In the genomic region with DNA sequence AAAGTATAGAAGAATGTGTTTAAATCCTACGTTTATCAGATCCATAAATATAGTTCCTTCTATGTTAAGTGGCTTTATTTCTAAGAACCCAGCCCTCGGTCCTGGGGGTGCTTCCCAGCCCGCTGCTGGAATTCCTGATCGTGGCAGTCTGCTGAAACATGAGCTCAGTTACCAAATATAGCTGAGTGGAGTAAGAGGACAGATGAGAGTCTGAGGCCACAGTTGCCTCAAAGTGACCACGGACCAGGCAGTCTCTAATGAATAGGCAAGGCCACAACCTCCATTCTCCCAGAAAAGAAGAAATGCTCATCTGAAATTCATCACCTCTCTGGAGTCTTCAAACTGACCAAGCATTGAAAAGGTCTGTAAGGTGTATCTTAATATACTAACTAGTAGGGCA, we compare ENCODE assay signal across 10 cellular contexts. TPM values are rescaled to one million over a fixed set of nuclear protein-coding genes. Genes with fewer than 3 reads are reported as not detected.
A peak's percentile ranks its signal among the peaks of the same experiment; 100 is the strongest.
DNase-seq lines count a peak whose midpoint lies in the region; ATAC-seq and TF ChIP-seq lines count a peak whose summit lies in the region.
"Had no signal": no experiment of that assay in that cellular context is flagged by ENCODE, and none has a peak within 500 bp of the region (broad histone marks: within the 10 kb centered on the region; RNA-seq: fewer than 3 reads in every experiment).

A gene (plus strand): TSS at position 219 of the 400 bp plus-strand sequence.

- H2BK120ac ChIP-seq in neuronal stem cell (ENCODE audit: low read depth, low read length): no peak within 1 kb of the TSS

- no peak within 1 kb of the TSS for H2BK5ac ChIP-seq in neuronal stem cell (ENCODE audit: low read length)

- no peaks in the 10 kb centered on the region for H3K27me3 ChIP-seq in neuronal stem cell (ENCODE audit: control insufficient read depth in 3 of 3, insufficient read depth in 3 of 3, low read depth in 1 of 3, low read length in 3 of 3)

- no peak within 1 kb of the TSS for H3K18ac ChIP-seq in neuronal stem cell (ENCODE audit: low read length)

- no peak within 1 kb of the TSS for H3K4me3 Mint-ChIP-seq in activated naive CD8-positive, alpha-beta T cell treated with anti-CD3 and anti-CD28 coated beads for 36 hours
- H3K4me3 Mint-ChIP-seq: activated B cell treated with CpG ODN at 0.5 μM for 24 hours had no signal

- no peak within 1 kb of the TSS for H2BK15ac ChIP-seq in neuronal stem cell (ENCODE audit: low read length)

- no peak within 1 kb of the TSS for H2BK12ac ChIP-seq in neuronal stem cell (ENCODE audit: low read length)

- H4K8ac ChIP-seq in neuronal stem cell (ENCODE audit: low read depth, low read length): no peak within 1 kb of the TSS

- no peak within 1 kb of the TSS for H3K4ac ChIP-seq in neuronal stem cell (ENCODE audit: low read length)

- no CpG with 5 or more reads among the region's 5 CpGs for WGBS in neuronal stem cell (ENCODE audit: extremely low coverage in 2 of 2, insufficient read length in 2 of 2, insufficient replicate concordance in 1 of 2), 2 donors

- H3K23ac ChIP-seq in neuronal stem cell (ENCODE audit: low read depth, low read length, poor library complexity): no peak within 1 kb of the TSS

- H3K4me3 ChIP-seq in fibroblast of pulmonary artery (replicated peaks; ENCODE audit: low read depth, low read length) (no peak within 1 kb of the TSS), neuronal stem cell (ENCODE audit: low read length in 2 of 2) (no peak within 1 kb of the TSS), coronary artery (no peak within 1 kb of the TSS)

- no peak within 1 kb of the TSS for H2AK5ac ChIP-seq in neuronal stem cell (ENCODE audit: low read depth, low read length)

- no peak within 1 kb of the TSS for H3K4me2 ChIP-seq in neuronal stem cell (ENCODE audit: insufficient read depth, low read length, poor library complexity, severe bottlenecking)

- H3K9me3 Mint-ChIP-seq in activated naive CD8-positive, alpha-beta T cell treated with anti-CD3 and anti-CD28 coated beads for 36 hours: no peaks in the 10 kb centered on the region
- H3K9me3 Mint-ChIP-seq: activated B cell treated with CpG ODN at 0.5 μM for 24 hours had no signal

- peaks cover 2 to 6% of the 10 kb centered on the region in 2 donors for H3K4me1 ChIP-seq in neuronal stem cell (ENCODE audit: control insufficient read depth in 2 of 2, insufficient read depth in 1 of 2, low read depth in 1 of 2, low read length in 2 of 2)

- no peak within 1 kb of the TSS for H3K27ac Mint-ChIP-seq in activated naive CD8-positive, alpha-beta T cell treated with anti-CD3 and anti-CD28 coated beads for 36 hours
- H3K27ac Mint-ChIP-seq: activated B cell treated with CpG ODN at 0.5 μM for 24 hours had no signal

- no peak within 1 kb of the TSS for H3K14ac ChIP-seq in neuronal stem cell (ENCODE audit: low read length)

- H3K27ac ChIP-seq in neuronal stem cell (replicated peaks; ENCODE audit: low read length): no peak within 1 kb of the TSS
- no peak within 1 kb of the TSS for H3K27ac ChIP-seq in coronary artery

- ATAC-seq in HG02840 (IDR thresholded peaks at IDR 0.05; ENCODE audit: low FRiP score, unreplicated experiment): no peak

- no peaks in the 10 kb centered on the region for H3K4me1 Mint-ChIP-seq in activated naive CD8-positive, alpha-beta T cell treated with anti-CD3 and anti-CD28 coated beads for 36 hours
- H3K4me1 Mint-ChIP-seq: activated B cell treated with CpG ODN at 0.5 μM for 24 hours had no signal

- TF ChIP-seq CTCF in fibroblast of pulmonary artery (IDR thresholded peaks at IDR 0.05; ENCODE audit: low read length, missing control alignments): no peak
- no peak for TF ChIP-seq CTCF in GM20000 (IDR thresholded peaks at IDR 0.05; ENCODE audit: extremely low read depth, missing control alignments)
- TF ChIP-seq CTCF in coronary artery (IDR thresholded peaks at IDR 0.05): no peak

- peak; percentile 19 for DNase-seq in COLO668 (lab: John Stamatoyannopoulos, UW; ENCODE audit: unreplicated experiment)
- no peak for DNase-seq in SK-MEL-5 (ENCODE audit: low read depth, low spot score)
- DNase-seq in fibroblast of pulmonary artery (ENCODE audit: low read depth): peak; percentile 36
- no peak for DNase-seq in neuronal stem cell (ENCODE audit: low spot score)
- no peak for DNase-seq in GM20000 (ENCODE audit: low spot score)
- DNase-seq in activated naive CD8-positive, alpha-beta T cell treated with anti-CD3 and anti-CD28 coated beads for 36 hours: no peak
- DNase-seq in coronary artery (ENCODE audit: low spot score): no peak
- DNase-seq: activated B cell treated with CpG ODN at 0.5 μM for 24 hours, NCI-H1694 treated with DMSO at 0.1 percent for 48 hours had no signal

- H3K27me3 Mint-ChIP-seq in activated naive CD8-positive, alpha-beta T cell treated with anti-CD3 and anti-CD28 coated beads for 36 hours: peaks cover 10% of the 10 kb centered on the region

- H3K36me3 ChIP-seq in neuronal stem cell (replicated peaks in 1 of 2; ENCODE audit: control insufficient read depth in 2 of 2, insufficient read depth in 2 of 2, low read length in 2 of 2): no peaks in the 10 kb centered on the region

- no peaks in the 10 kb centered on the region for H3K9me3 ChIP-seq in neuronal stem cell (replicated peaks in 1 of 2; ENCODE audit: control insufficient read depth in 2 of 2, insufficient read depth in 1 of 2, low read depth in 1 of 2, low read length in 2 of 2)

- H2AFZ ChIP-seq in neuronal stem cell (ENCODE audit: low read length): peak within 1 kb of the TSS; percentile 51

- no peaks in the 10 kb centered on the region for H3K36me3 Mint-ChIP-seq in activated naive CD8-positive, alpha-beta T cell treated with anti-CD3 and anti-CD28 coated beads for 36 hours

- no peak within 1 kb of the TSS for H4K91ac ChIP-seq in neuronal stem cell (ENCODE audit: low read depth, low read length, poor library complexity)

- in situ Hi-C loops in SK-MEL-5 (cut with HindIII; ENCODE audit: low pct_unique_long_range_greater_than_20kb, low sequenced_read_pairs): no loop called here

- H3K79me1 ChIP-seq in neuronal stem cell (ENCODE audit: low read depth, low read length): no peaks in the 10 kb centered on the region

- no peak within 1 kb of the TSS for H3K9ac ChIP-seq in neuronal stem cell (ENCODE audit: low read depth, low read length, poor library complexity)

RNA-seq across cellular contexts. Expression of the gene that starts here (rescaled TPM):
- total RNA-seq in SK-MEL-5 (2014; rRNA removed; shearing (Covaris generic)): 20.9 and 22.4 TPM in 2 replicates
- 20.7 and 35.8 TPM in 2 replicates for polyA plus RNA-seq in SK-MEL-5 (2015; cell fraction: cytosol; rRNA removed)
- 9.9 and 10.5 TPM in 2 replicates for polyA plus RNA-seq in SK-MEL-5 (2015; cell fraction: nucleus; rRNA removed)
- polyA plus RNA-seq in neuronal stem cell (2013, experiment 1 of 2): 107 TPM
- 114 TPM for polyA plus RNA-seq in neuronal stem cell (2013, experiment 2 of 2)
- total RNA-seq in activated naive CD8-positive, alpha-beta T cell treated with anti-CD3 and anti-CD28 coated beads for 36 hours: under 1 TPM; 0.41 to 0.94 TPM

Comparison
In these comparisons a context has a peak if more than half of its experiments do, and no peak if none do; other contexts are left out.
1. RNA of the gene that starts here (total RNA-seq): 20.9 to 22.4 TPM in SK-MEL-5; 0.41 to 0.94 TPM in activated naive CD8-positive, alpha-beta T cell treated with anti-CD3 and anti-CD28 coated beads for 36 hours; every median in the first group is over 10 times any median in the second.
2. DNase-seq: peak in COLO668 (single experiment) and fibroblast of pulmonary artery (single experiment); none in SK-MEL-5 (single experiment), neuronal stem cell (single experiment), GM20000 (single experiment), activated naive CD8-positive, alpha-beta T cell treated with anti-CD3 and anti-CD28 coated beads for 36 hours (single experiment) and coronary artery (single experiment).